In genomic region chr12:124832856-124833255, GRCh38 we compare ENCODE assay signal across 19 cellular contexts.
"Had no signal": no experiment of that assay in that cellular context is flagged by ENCODE, and none has a peak within 500 bp of the region (broad histone marks: within the 10 kb centered on the region; RNA-seq: fewer than 3 reads in every experiment).

No MANE protein-coding gene starts in this region.

- FAIRE-seq: pancreas had no signal

- H3K27ac ChIP-seq: pancreas, upper lobe of left lung had no signal

- H3K4me1 Mint-ChIP-seq: activated CD4-positive, alpha-beta T cell treated with anti-CD3 and anti-CD28 coated beads, Interleukin-2, amount 10 ng/mL, durations not matched to agents 7 days and 5 days had no signal

- H3K27ac Mint-ChIP-seq: activated CD4-positive, alpha-beta T cell treated with anti-CD3 and anti-CD28 coated beads, Interleukin-2, amount 10 ng/mL, durations not matched to agents 7 days and 5 days; activated CD8-positive, alpha-beta T cell treated with anti-CD3 and anti-CD28 coated beads, Interleukin-2, amount 10 ng/mL, durations not matched to agents 7 days and 5 days; activated naive CD4-positive, alpha-beta T cell treated with anti-CD3 and anti-CD28 coated beads for 36 hours; activated T-cell treated with anti-CD3 and anti-CD28 coated beads, Interleukin-2, amount 50 U/mL, for 24 hours; stimulated activated effector memory CD8-positive, alpha-beta T cell treated with anti-CD3 and anti-CD28 coated beads, Interleukin-12 subunit alpha, Interleukin-12 subunit beta, amount 100 ng/mL, for 72 hours; T-helper 1 cell treated with Interleukin-12 subunit alpha and Interleukin-12 subunit beta and Interleukin-4 antibody, amounts not matched to agents 30 μg/mL and 1 μg/mL, for 36 hours had no signal

- H3K4me1 ChIP-seq: breast epithelium had no signal

- H3K4me2 ChIP-seq: smooth muscle cell had no signal

- H3K36me3 ChIP-seq: breast epithelium, esophagus squamous epithelium, pancreas, upper lobe of left lung had no signal

- H3K9me3 Mint-ChIP-seq: activated CD4-positive, alpha-beta T cell treated with anti-CD3 and anti-CD28 coated beads, Interleukin-2, amount 10 ng/mL, durations not matched to agents 7 days and 5 days; activated naive CD4-positive, alpha-beta T cell treated with anti-CD3 and anti-CD28 coated beads for 36 hours; activated T-cell treated with anti-CD3 and anti-CD28 coated beads, Interleukin-2, amount 50 U/mL, for 24 hours; T-helper 1 cell treated with Interleukin-12 subunit alpha and Interleukin-12 subunit beta and Interleukin-4 antibody, amounts not matched to agents 30 μg/mL and 1 μg/mL, for 36 hours had no signal

- ATAC-seq: activated CD4-positive, CD25-positive, alpha-beta regulatory T cell treated with anti-CD3 and anti-CD28 coated beads, Interleukin-2, amount 50 U/mL, for 24 hours; activated CD8-positive, alpha-beta T cell treated with anti-CD3 and anti-CD28 coated beads, Interleukin-2, amount 10 ng/mL, durations not matched to agents 7 days and 5 days; pancreas; sciatic nerve; stimulated activated effector memory CD8-positive, alpha-beta T cell treated with anti-CD3 and anti-CD28 coated beads, Interleukin-12 subunit alpha, Interleukin-12 subunit beta, amount 100 ng/mL, for 72 hours had no signal

- H3K36me3 Mint-ChIP-seq: stimulated activated effector memory CD8-positive, alpha-beta T cell treated with anti-CD3 and anti-CD28 coated beads, Interleukin-12 subunit alpha, Interleukin-12 subunit beta, amount 100 ng/mL, for 72 hours had no signal

- DNase-seq: activated CD4-positive, alpha-beta T cell treated with anti-CD3 and anti-CD28 coated beads, Interleukin-2, amount 10 ng/mL, durations not matched to agents 7 days and 5 days; activated CD8-positive, alpha-beta T cell treated with anti-CD3 and anti-CD28 coated beads, Interleukin-2, amount 10 ng/mL, durations not matched to agents 7 days and 5 days; activated naive CD4-positive, alpha-beta T cell treated with anti-CD3 and anti-CD28 coated beads for 36 hours; activated T-cell treated with anti-CD3 and anti-CD28 coated beads, Interleukin-2, amount 50 U/mL, for 24 hours; aorta; cerebellar nuclear complex; effector CD8-positive, alpha-beta T cell; esophagus squamous epithelium; pancreas; stimulated activated CD4-positive, alpha-beta T cell treated with anti-CD3 and anti-CD28 coated beads, Interleukin-4, amount 100 ng/mL, for 24 hours; testis; upper lobe of left lung had no signal

- H3K4me3 ChIP-seq: breast epithelium, esophagus squamous epithelium, lung, pancreas, smooth muscle cell, testis, upper lobe of left lung had no signal

- H3K27me3 ChIP-seq: breast epithelium, esophagus squamous epithelium, pancreas, testis, upper lobe of left lung had no signal

- H3K9me3 ChIP-seq: breast epithelium, esophagus squamous epithelium, pancreas, testis, upper lobe of left lung had no signal

- H3K4me3 Mint-ChIP-seq: activated CD4-positive, alpha-beta T cell treated with anti-CD3 and anti-CD28 coated beads, Interleukin-2, amount 10 ng/mL, durations not matched to agents 7 days and 5 days; activated CD8-positive, alpha-beta T cell treated with anti-CD3 and anti-CD28 coated beads, Interleukin-2, amount 10 ng/mL, durations not matched to agents 7 days and 5 days; activated naive CD4-positive, alpha-beta T cell treated with anti-CD3 and anti-CD28 coated beads for 36 hours; activated T-cell treated with anti-CD3 and anti-CD28 coated beads, Interleukin-2, amount 50 U/mL, for 24 hours; stimulated activated effector memory CD8-positive, alpha-beta T cell treated with anti-CD3 and anti-CD28 coated beads, Interleukin-12 subunit alpha, Interleukin-12 subunit beta, amount 100 ng/mL, for 72 hours; T-helper 1 cell treated with Interleukin-12 subunit alpha and Interleukin-12 subunit beta and Interleukin-4 antibody, amounts not matched to agents 30 μg/mL and 1 μg/mL, for 36 hours had no signal

- H3K27me3 Mint-ChIP-seq: activated CD4-positive, alpha-beta T cell treated with anti-CD3 and anti-CD28 coated beads, Interleukin-2, amount 10 ng/mL, durations not matched to agents 7 days and 5 days; activated T-cell treated with anti-CD3 and anti-CD28 coated beads, Interleukin-2, amount 50 U/mL, for 24 hours had no signal
